ENCODE assay signal across 12 cellular contexts in genomic region chr3:104279617-104280016, GRCh38.
DNase-seq lines count a peak whose midpoint lies in the region; ATAC-seq and TF ChIP-seq lines count a peak whose summit lies in the region.
"Had no signal": no experiment of that assay in that cellular context is flagged by ENCODE, and none has a peak within 500 bp of the region (broad histone marks: within the 10 kb centered on the region; RNA-seq: fewer than 3 reads in every experiment).

No MANE protein-coding gene starts in this region.

- peaks cover 0 to 17% of the 10 kb centered on the region in 2 donors for H3K36me3 Mint-ChIP-seq in CD4-positive, alpha-beta memory T cell
- H3K36me3 Mint-ChIP-seq in progenitor cell of endocrine pancreas (ENCODE audit: insufficient read depth): no peaks in the 10 kb centered on the region

- peaks cover 4 to 55% (median 29%) of the 10 kb centered on the region in 8 donors for H3K9me3 Mint-ChIP-seq in CD4-positive, alpha-beta memory T cell
- peaks cover 40% of the 10 kb centered on the region for H3K9me3 Mint-ChIP-seq in progenitor cell of endocrine pancreas (ENCODE audit: low read depth)

- no peaks in the 10 kb centered on the region for H3K36me3 ChIP-seq in CD4-positive, alpha-beta memory T cell (ENCODE audit: insufficient read depth, low read length)
- H3K36me3 ChIP-seq in liver (ENCODE audit: control insufficient read depth in 4 of 4, insufficient read depth in 3 of 4, low read depth in 1 of 4, low read length in 3 of 4): peaks cover 0 to 3% (median 0%) of the 10 kb centered on the region in 4 donors

- intact Hi-C loops in CD4-positive, alpha-beta memory T cell (cut with micrococcal nuclease): no loop called here
- intact Hi-C loops in left ventricle myocardium superior (cut with micrococcal nuclease): no loop called here

- no peaks in the 10 kb centered on the region for H3K9me3 ChIP-seq in CD4-positive, alpha-beta memory T cell (ENCODE audit: control insufficient read depth in 1 of 2, low read length in 2 of 2)
- H3K9me3 ChIP-seq in liver (ENCODE audit: control insufficient read depth in 4 of 4, low read length in 3 of 4): peaks cover 4 to 19% (median 11%) of the 10 kb centered on the region in 4 donors

- in situ Hi-C loops in KBM-7 (cut with MboI; ENCODE audit: low pct_unique_long_range_greater_than_20kb, low sequenced_read_pairs): no loop called here
- in situ Hi-C loops in astrocyte of the spinal cord (cut with HindIII; ENCODE audit: low sequenced_read_pairs): no loop called here

- TF ChIP-seq CTCF in astrocyte of the spinal cord (IDR thresholded peaks at IDR 0.05; ENCODE audit: low read depth, low read length) (no peak), liver (IDR thresholded peaks at IDR 0.05; ENCODE audit: low read depth, low read length, missing input control) (no peak), progenitor cell of endocrine pancreas (IDR thresholded peaks at IDR 0.05; ENCODE audit: unreplicated experiment) (no peak)

- peak in 1 of 5 donors; percentile 7 for DNase-seq in CD4-positive, alpha-beta memory T cell
- DNase-seq in KBM-7 (peak; percentile 32), astrocyte of the spinal cord (ENCODE audit: low read depth, low spot score) (peak; percentile 76), left ventricle myocardium superior (no peak), progenitor cell of endocrine pancreas (ENCODE audit: low spot score, unreplicated experiment) (no peak), NCI-H524 (lab: John Stamatoyannopoulos, UW) (no peak)
- no peak for DNase-seq in stimulated activated CD4-positive, alpha-beta T cell treated with anti-CD3 and anti-CD28 coated beads, Interleukin-2, amount 100 ng/mL, for 48 hours
- DNase-seq: occipital lobe; SHP77; stimulated activated CD8-positive, alpha-beta memory T cell treated with anti-CD3 and anti-CD28 coated beads, Interleukin-4, amount 100 ng/mL, for 48 hours had no signal

- H3K4me3 ChIP-seq in CD4-positive, alpha-beta memory T cell (ENCODE audit: low read length in 2 of 2): peak overlapping the region in 1 of 2 donors; percentile 30
- H3K4me3 ChIP-seq in astrocyte of the spinal cord (ENCODE audit: low read depth, low read length): no peak overlapping the region
- peak overlapping the region; percentile 30 to 52 (median 36) for H3K4me3 ChIP-seq in liver (ENCODE audit: low read depth in 1 of 3, low read length in 3 of 3)

- no peak overlapping the region for H3K27ac ChIP-seq in CD4-positive, alpha-beta memory T cell (ENCODE audit: low read depth, low read length)
- peak overlapping the region; percentile 47 to 59 for H3K27ac ChIP-seq in liver (ENCODE audit: low read depth in 1 of 2, low read length in 2 of 2)

- peak overlapping the region; percentile 52 to 83 (median 70) for H3K4me3 Mint-ChIP-seq in CD4-positive, alpha-beta memory T cell
- H3K4me3 Mint-ChIP-seq in progenitor cell of endocrine pancreas (ENCODE audit: low read depth): no peak overlapping the region

- CTCF ChIA-PET in CD4-positive, alpha-beta memory T cell (lab: Charles Lee; ENCODE audit: partially characterized antibody): no interaction called here

- POLR2A ChIA-PET in CD4-positive, alpha-beta memory T cell (lab: Charles Lee; ENCODE audit: partially characterized antibody): no interaction called here

- TF ChIP-seq RAD21 in liver (IDR thresholded peaks at IDR 0.05): no peak

- no peaks in the 10 kb centered on the region for H3K27me3 ChIP-seq in CD4-positive, alpha-beta memory T cell (ENCODE audit: insufficient read depth, low read length)
- H3K27me3 ChIP-seq in liver (ENCODE audit: control insufficient read depth in 4 of 4, insufficient read depth in 4 of 4, low read length in 3 of 4): no peaks in the 10 kb centered on the region

- no peak for ATAC-seq in left ventricle myocardium superior

- peaks cover 5 to 13% (median 9%) of the 10 kb centered on the region in 4 donors for H3K4me1 Mint-ChIP-seq in CD4-positive, alpha-beta memory T cell
- no peaks in the 10 kb centered on the region for H3K4me1 Mint-ChIP-seq in progenitor cell of endocrine pancreas (ENCODE audit: low read depth)

- H3K27me3 Mint-ChIP-seq in CD4-positive, alpha-beta memory T cell: no peaks in the 10 kb centered on the region
- H3K27me3 Mint-ChIP-seq in progenitor cell of endocrine pancreas: no peaks in the 10 kb centered on the region

- H3K9ac ChIP-seq in liver (ENCODE audit: low read depth in 1 of 2, low read length in 2 of 2): peak overlapping the region; percentile 69 to 75

- H3K27ac Mint-ChIP-seq in CD4-positive, alpha-beta memory T cell: peak overlapping the region in 3 of 7 donors; percentile 6 to 90 (median 89)
- no peak overlapping the region for H3K27ac Mint-ChIP-seq in progenitor cell of endocrine pancreas
- H3K27ac Mint-ChIP-seq: activated T-helper 2 cell treated with anti-CD3 and anti-CD28 coated beads, Interferon-gamma antibody, Interleukin-2, Interleukin-4, amounts not matched to agents 10 μg/mL and 5 μg/mL and 100 μg/mL, durations not matched to agents 14 hours and 24 hours and 36 hours had no signal

- 21% methylated on average over 1 of the region's 1 CpG for WGBS in liver

- H3K4me1 ChIP-seq in CD4-positive, alpha-beta memory T cell (ENCODE audit: insufficient read depth, low read length): peaks cover 8% of the 10 kb centered on the region
- H3K4me1 ChIP-seq in liver (ENCODE audit: control insufficient read depth in 4 of 4, insufficient read depth in 4 of 4, low read length in 3 of 4): peaks cover 0 to 2% (median 0%) of the 10 kb centered on the region in 4 donors

TF ChIP-seq in liver, 16 proteins besides CTCF, POLR2A, EP300 and RAD21:
- TF ChIP-seq MAX (IDR thresholded peaks at IDR 0.05): no peak
- no peak for TF ChIP-seq SP1 (IDR thresholded peaks at IDR 0.05)
- peak; percentile 18 to 48 for TF ChIP-seq JUND (IDR thresholded peaks at IDR 0.05)
- TF ChIP-seq GABPA (IDR thresholded peaks at IDR 0.05 in 1 of 2, conservative IDR thresholded peaks at IDR 0.05 in 1 of 2): no peak
- TF ChIP-seq HNF4G (IDR thresholded peaks at IDR 0.05): no peak
TF ChIP-seq in liver: peak in this region for 1.

Comparison
In these comparisons a context has a peak if more than half of its experiments do, and no peak if none do; other contexts are left out.
1. DNase-seq: peak in KBM-7 (single experiment) and astrocyte of the spinal cord (single experiment); none in stimulated activated CD4-positive, alpha-beta T cell treated with anti-CD3 and anti-CD28 coated beads, Interleukin-2, amount 100 ng/mL, for 48 hours (0 of 2), left ventricle myocardium superior (single experiment), progenitor cell of endocrine pancreas (single experiment) and NCI-H524 (0 of 2).